16 cellular contexts compared by ENCODE assay signal in genomic region chr7:81616951-81617350, GRCh38.
A peak's percentile ranks its signal among the peaks of the same experiment; 100 is the strongest.
DNase-seq lines count a peak whose midpoint lies in the region; ATAC-seq and TF ChIP-seq lines count a peak whose summit lies in the region.
"Had no signal": no experiment of that assay in that cellular context is flagged by ENCODE, and none has a peak within 500 bp of the region (broad histone marks: within the 10 kb centered on the region; RNA-seq: fewer than 3 reads in every experiment).

No MANE protein-coding gene starts in this region.

- intact Hi-C loops in vagina (cut with DNase I): no loop called here

- TF ChIP-seq POLR2A in erythroblast (IDR thresholded peaks at IDR 0.05; ENCODE audit: low read length): no peak
- TF ChIP-seq POLR2A in vagina (IDR thresholded peaks at IDR 0.05): no peak

- H3K4me3 ChIP-seq in vagina: no peak overlapping the region
- H3K4me3 ChIP-seq: colonic mucosa had no signal

- no peaks in the 10 kb centered on the region for H3K9me3 ChIP-seq in vagina
- H3K9me3 ChIP-seq: colonic mucosa, neutrophil had no signal

- H3K36me3 ChIP-seq in vagina: no peaks in the 10 kb centered on the region
- H3K36me3 ChIP-seq: colonic mucosa, neutrophil had no signal

- ATAC-seq in GM18858 (IDR thresholded peaks at IDR 0.05; ENCODE audit: unreplicated experiment) (peak; percentile 44), HG03039 (IDR thresholded peaks at IDR 0.05; ENCODE audit: unreplicated experiment) (peak; percentile 42)
- ATAC-seq: stimulated activated naive B cell treated with anti-CD40 and anti-IgM and Interleukin-4, amounts not matched to agents 10 μg/mL and 1 μg/mL and 100 μg/mL, for 72 hours had no signal

- H3K27me3 ChIP-seq in vagina: no peaks in the 10 kb centered on the region
- H3K27me3 ChIP-seq: colonic mucosa, neutrophil had no signal

- peak; percentile 53 for DNase-seq in astrocyte of the hippocampus (ENCODE audit: low read depth, low spot score)
- peak; percentile 54 for DNase-seq in myocyte (ENCODE audit: low read depth)
- no peak for DNase-seq in erythroblast (lab: John Stamatoyannopoulos, UW)
- DNase-seq in NCI-H2081 treated with DMSO at 0.1 percent for 48 hours (lab: John Stamatoyannopoulos, UW): no peak
- no peak for DNase-seq in vagina (ENCODE audit: extremely low spot score in 2 of 2)
- DNase-seq in mesenteric fat pad (ENCODE audit: low spot score): no peak
- DNase-seq: activated CD4-positive, alpha-beta memory T cell treated with anti-CD3 and anti-CD28 coated beads, Interleukin-2, amount 10 ng/mL, durations not matched to agents 7 days and 5 days; activated naive CD4-positive, alpha-beta T cell; CD8-positive, alpha-beta memory T cell; colonic mucosa; NCI-H1930; stimulated activated naive B cell treated with anti-CD40 and anti-IgM and Interleukin-4, amounts not matched to agents 10 μg/mL and 1 μg/mL and 100 μg/mL, for 72 hours; T-helper 2 cell had no signal

- TF ChIP-seq CTCF in vagina (IDR thresholded peaks at IDR 0.05): no peak

- H3K4me1 ChIP-seq in vagina: no peaks in the 10 kb centered on the region
- H3K4me1 ChIP-seq: colonic mucosa had no signal

- H3K27ac ChIP-seq in vagina: no peak overlapping the region
- H3K27ac ChIP-seq: colonic mucosa, neutrophil had no signal

Comparison
In these comparisons a context has a peak if more than half of its experiments do, and no peak if none do; other contexts are left out.
1. DNase-seq: peak in astrocyte of the hippocampus (single experiment) and myocyte (single experiment); none in erythroblast (0 of 2), NCI-H2081 treated with DMSO at 0.1 percent for 48 hours (single experiment), vagina (0 of 2) and mesenteric fat pad (single experiment).